Comparison of ENCODE assay signal across 21 cellular contexts in the genomic region with DNA sequence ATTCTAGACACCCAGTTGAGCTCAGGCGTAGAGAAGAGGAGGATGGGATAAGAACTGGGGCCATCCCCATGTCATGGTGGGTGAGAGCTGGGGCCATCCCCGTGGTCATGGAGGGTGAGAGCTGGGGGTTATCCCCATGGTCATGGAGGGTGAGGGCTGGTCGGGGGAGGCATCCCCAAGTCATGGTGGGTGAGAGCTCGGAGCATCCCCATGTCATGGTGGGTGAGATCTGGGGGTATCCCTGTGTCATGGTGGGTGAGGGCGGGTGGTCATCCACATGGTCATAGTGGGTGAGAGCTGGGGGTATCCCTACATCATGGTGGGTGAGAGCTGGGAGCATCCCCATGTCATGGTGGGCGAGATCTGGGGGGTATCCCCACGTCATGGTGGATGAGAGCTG. TPM values are rescaled to one million over a fixed set of nuclear protein-coding genes. Genes with fewer than 3 reads are reported as not detected.
A peak's percentile ranks its signal among the peaks of the same experiment; 100 is the strongest.
DNase-seq lines count a peak whose midpoint lies in the region; ATAC-seq and TF ChIP-seq lines count a peak whose summit lies in the region.
"Had no signal": no experiment of that assay in that cellular context is flagged by ENCODE, and none has a peak within 500 bp of the region (broad histone marks: within the 10 kb centered on the region; RNA-seq: fewer than 3 reads in every experiment).

No MANE protein-coding gene starts in this region.

- peaks cover 0 to 6% (median 0%) of the 10 kb centered on the region in 7 donors for H3K27me3 ChIP-seq in heart right ventricle
- no peaks in the 10 kb centered on the region for H3K27me3 ChIP-seq in right cardiac atrium (ENCODE audit: control insufficient read depth, insufficient read depth)
- no peaks in the 10 kb centered on the region for H3K27me3 ChIP-seq in subcutaneous abdominal adipose tissue (ENCODE audit: control insufficient read depth in 5 of 5, insufficient read depth in 4 of 5, low read length in 5 of 5)
- H3K27me3 ChIP-seq in brain microvascular endothelial cell (replicated peaks): no peaks in the 10 kb centered on the region

- ATAC-seq in heart right ventricle (no peak), right cardiac atrium (no peak)
- no peak for ATAC-seq in activated CD8-positive, alpha-beta T cell treated with anti-CD3 and anti-CD28 coated beads for 36 hours
- ATAC-seq: effector memory CD8-positive, alpha-beta T cell; K562 had no signal

- 97 to 100% methylated on average over 7 of the region's 7 CpGs for WGBS in heart right ventricle, 2 donors
- WGBS in right cardiac atrium: 97% methylated on average over 7 of the region's 7 CpGs

- peak overlapping the region; percentile 10 for H3K27ac Mint-ChIP-seq in activated CD8-positive, alpha-beta T cell treated with anti-CD3 and anti-CD28 coated beads for 36 hours

- H3K36me3 ChIP-seq in heart right ventricle (no peaks in the 10 kb centered on the region), subcutaneous abdominal adipose tissue (ENCODE audit: control insufficient read depth in 5 of 5, insufficient read depth in 5 of 5, low read length in 5 of 5) (no peaks in the 10 kb centered on the region), brain microvascular endothelial cell (replicated peaks) (no peaks in the 10 kb centered on the region)

- H3K27ac ChIP-seq in heart right ventricle: peak overlapping the region in 7 of 10 donors; percentile 48 to 88 (median 73)
- H3K27ac ChIP-seq in right cardiac atrium (ENCODE audit: low read length): no peak overlapping the region
- H3K27ac ChIP-seq in subcutaneous abdominal adipose tissue (ENCODE audit: low read depth, low read length): peak overlapping the region; percentile 84
- no peak overlapping the region for H3K27ac ChIP-seq in brain microvascular endothelial cell
- H3K27ac ChIP-seq in RWPE1: no peak overlapping the region

- H3K4me3 ChIP-seq in heart right ventricle (no peak overlapping the region), right cardiac atrium (ENCODE audit: low read length) (no peak overlapping the region), subcutaneous abdominal adipose tissue (ENCODE audit: low read depth in 1 of 5, low read length in 5 of 5) (no peak overlapping the region), brain microvascular endothelial cell (ENCODE audit: low read depth, low read length) (no peak overlapping the region)
- H3K4me3 ChIP-seq: K562, lung, smooth muscle cell had no signal

- intact Hi-C loops in heart right ventricle (cut with DNase I): loop anchor here in 3 of 10 donors (5.0 to 10.0 kb wide), 3 partner anchors 52 to 65 kb away; a partner anchor contains a TSS
- intact Hi-C loops in right cardiac atrium (cut with DNase I): loop anchor here in 2 of 4 donors (5.0 to 10.0 kb wide), 2 partner anchors 55 to 232 kb away; a partner anchor contains a TSS
- intact Hi-C loops in activated CD8-positive, alpha-beta T cell treated with anti-CD3 and anti-CD28 coated beads for 36 hours (cut with micrococcal nuclease): no loop called here

- DNase-seq in heart right ventricle (no peak), right cardiac atrium (no peak), islet precursor cell (peak; percentile 35), brain microvascular endothelial cell (no peak), RWPE1 (ENCODE audit: low spot score) (no peak), NCI-H526 treated with DMSO at 0.1 percent for 48 hours (lab: John Stamatoyannopoulos, UW) (no peak)
- no peak for DNase-seq in activated CD8-positive, alpha-beta T cell treated with anti-CD3 and anti-CD28 coated beads for 36 hours
- DNase-seq: activated gamma-delta T cell; AML-193; effector memory CD8-positive, alpha-beta T cell; EL; head of caudate nucleus; immature natural killer cell; NCI-H1694; NCI-H748 treated with DMSO at 0.1 percent for 48 hours; stimulated activated CD4-positive, alpha-beta T cell treated with anti-CD3 and anti-CD28 coated beads, Interleukin-4, amount 100 ng/mL, for 24 hours had no signal

- H3K9me3 Mint-ChIP-seq in activated CD8-positive, alpha-beta T cell treated with anti-CD3 and anti-CD28 coated beads for 36 hours: no peaks in the 10 kb centered on the region
- H3K9me3 Mint-ChIP-seq: effector memory CD8-positive, alpha-beta T cell; immature natural killer cell had no signal

- H3K9me3 ChIP-seq in heart right ventricle: no peaks in the 10 kb centered on the region
- H3K9me3 ChIP-seq in right cardiac atrium (ENCODE audit: control insufficient read depth, low read length): no peaks in the 10 kb centered on the region
- H3K9me3 ChIP-seq in subcutaneous abdominal adipose tissue (ENCODE audit: control insufficient read depth in 5 of 5, low read length in 5 of 5): no peaks in the 10 kb centered on the region

- H3K4me1 ChIP-seq in heart right ventricle (peaks cover 0 to 34% (median 20%) of the 10 kb centered on the region in 9 donors), right cardiac atrium (ENCODE audit: control insufficient read depth, insufficient read depth, low read length) (no peaks in the 10 kb centered on the region), subcutaneous abdominal adipose tissue (ENCODE audit: control insufficient read depth in 5 of 5, insufficient read depth in 5 of 5, low read length in 5 of 5) (peaks cover 4 to 32% (median 18%) of the 10 kb centered on the region in 5 donors)

- H3K4me1 Mint-ChIP-seq in activated CD8-positive, alpha-beta T cell treated with anti-CD3 and anti-CD28 coated beads for 36 hours (ENCODE audit: low read depth): peaks cover 43% of the 10 kb centered on the region

- POLR2A ChIA-PET in activated CD8-positive, alpha-beta T cell treated with anti-CD3 and anti-CD28 coated beads for 36 hours (lab: Charles Lee): interaction anchor here (1.4 to 2.1 kb wide), 2 partner anchors 103 to 225 kb away, joined by 3 to 5 read pairs; no protein-coding TSS in a partner anchor
- POLR2A ChIA-PET in RWPE1 (lab: Yijun Ruan, JAX; ENCODE audit: low non-redundant PET): interaction anchor here (0.8 kb wide), 1 partner anchor 97 kb away, joined by 6 read pairs; a partner anchor contains a TSS

- no peak for TF ChIP-seq CTCF in heart right ventricle (IDR thresholded peaks at IDR 0.05)
- no peak for TF ChIP-seq CTCF in activated CD8-positive, alpha-beta T cell treated with anti-CD3 and anti-CD28 coated beads for 36 hours (IDR thresholded peaks at IDR 0.05)
- TF ChIP-seq CTCF in brain microvascular endothelial cell (IDR thresholded peaks at IDR 0.05; ENCODE audit: low read depth, low read length, missing control alignments): no peak
- no peak for TF ChIP-seq CTCF in RWPE1 (conservative IDR thresholded peaks at IDR 0.05; ENCODE audit: low read depth)

- peaks cover 3% of the 10 kb centered on the region for H3K36me3 Mint-ChIP-seq in activated CD8-positive, alpha-beta T cell treated with anti-CD3 and anti-CD28 coated beads for 36 hours (ENCODE audit: low read depth)
- H3K36me3 Mint-ChIP-seq: immature natural killer cell had no signal

- in situ Hi-C loops in brain microvascular endothelial cell (cut with HindIII; ENCODE audit: low pct_ligation_motif_present, low sequenced_read_pairs): no loop called here

- H3K4me3 Mint-ChIP-seq in activated CD8-positive, alpha-beta T cell treated with anti-CD3 and anti-CD28 coated beads for 36 hours: no peak overlapping the region
- H3K4me3 Mint-ChIP-seq: effector memory CD8-positive, alpha-beta T cell had no signal

- H3K27me3 Mint-ChIP-seq in activated CD8-positive, alpha-beta T cell treated with anti-CD3 and anti-CD28 coated beads for 36 hours: no peaks in the 10 kb centered on the region
- H3K27me3 Mint-ChIP-seq: effector memory CD8-positive, alpha-beta T cell had no signal

- CTCF ChIA-PET in activated CD8-positive, alpha-beta T cell treated with anti-CD3 and anti-CD28 coated beads for 36 hours (lab: Charles Lee): interaction anchor here (0.7 to 13.0 kb wide), 25 partner anchors 12 to 356 kb away, joined by 3 to 222 read pairs (median 17); a partner anchor contains a TSS
- CTCF ChIA-PET in RWPE1 (lab: Yijun Ruan, JAX): interaction anchor here (0.5 to 2.2 kb wide), 5 partner anchors 47 to 219 kb away, joined by 3 to 19 read pairs (median 4); no protein-coding TSS in a partner anchor

- no peak overlapping the region for H3K9ac ChIP-seq in subcutaneous abdominal adipose tissue (ENCODE audit: low read length in 5 of 5)

RNA-seq across cellular contexts. Expression of a gene that starts 52.5 kb away (rescaled TPM):
- total RNA-seq in heart right ventricle (under 1 TPM in 5 of 10 donors, not detected in 5; 0.11 to 0.92 (median 0.31) TPM), right cardiac atrium (under 1 TPM; 0.14 to 0.46 (median 0.36) TPM)
- polyA plus RNA-seq in heart right ventricle (under 1 TPM; 0.22 to 0.29 TPM), right cardiac atrium (0.07 TPM)
- total RNA-seq in activated CD8-positive, alpha-beta T cell treated with anti-CD3 and anti-CD28 coated beads for 36 hours: not detected
- total RNA-seq: K562; T-helper 1 cell treated with Interleukin-12 subunit alpha and Interleukin-12 subunit beta and Interleukin-4 antibody, amounts not matched to agents 30 ng/mL and 1 ng/mL, for 36 hours had no signal
- polyA plus RNA-seq: immature natural killer cell, K562 had no signal

Comparison
In these comparisons a context has a peak if more than half of its experiments do, and no peak if none do; other contexts are left out.
1. H3K27ac ChIP-seq: peak in heart right ventricle (7 of 10) and subcutaneous abdominal adipose tissue (single experiment); none in right cardiac atrium (single experiment), brain microvascular endothelial cell (single experiment) and RWPE1 (single experiment).